ENCODE assay signal across 31 cellular contexts in the genomic region with DNA sequence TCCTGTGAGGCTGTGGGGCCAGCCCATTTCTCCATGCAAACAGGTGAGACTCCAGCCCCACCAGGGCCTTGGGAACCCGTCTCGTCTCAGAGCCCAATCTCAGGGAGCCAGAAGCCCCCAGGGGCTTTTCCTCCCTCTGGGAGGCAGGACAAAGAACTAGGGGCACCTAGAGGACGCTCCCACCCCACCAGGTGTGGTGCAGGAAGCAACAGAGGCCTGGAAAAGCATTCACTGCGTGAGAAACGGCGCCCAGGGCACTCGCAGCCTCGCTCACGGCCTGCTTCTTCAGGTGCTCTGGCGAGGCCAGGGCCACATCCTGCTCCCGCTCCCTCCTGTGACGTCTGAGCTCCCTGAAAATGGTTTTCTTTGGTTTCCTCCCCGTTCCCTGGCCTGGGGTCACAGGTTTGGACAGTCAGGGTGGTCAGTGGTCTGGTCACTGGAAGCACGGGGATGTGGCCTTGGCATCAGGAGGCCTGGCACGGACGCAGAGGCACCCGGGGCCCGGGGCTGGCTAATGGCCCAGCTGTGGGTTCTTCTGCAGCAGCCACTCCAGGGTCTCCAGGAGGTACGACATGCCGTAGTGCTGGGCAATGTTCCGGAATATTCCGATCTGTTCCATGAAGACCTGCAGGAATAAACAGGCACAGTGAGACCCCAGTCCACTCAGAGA. TPM values are rescaled to one million over a fixed set of nuclear protein-coding genes. Genes with fewer than 3 reads are reported as not detected.
"Had no signal": no experiment of that assay in that cellular context is flagged by ENCODE, and none has a peak within 500 bp of the region (broad histone marks: within the 10 kb centered on the region; RNA-seq: fewer than 3 reads in every experiment).

No MANE protein-coding gene starts in this region.

- H3K36me3 ChIP-seq: brain microvascular endothelial cell had no signal

- H3K4me2 ChIP-seq: smooth muscle cell had no signal

- H3K27ac ChIP-seq: brain microvascular endothelial cell, right atrium auricular region, thyroid gland, upper lobe of right lung had no signal

- H3K4me1 ChIP-seq: thyroid gland, upper lobe of right lung had no signal

- H3K27me3 ChIP-seq: upper lobe of right lung had no signal

- H3K9me3 ChIP-seq: right atrium auricular region, thyroid gland, upper lobe of right lung had no signal

- DNase-seq: activated CD4-positive, alpha-beta T cell treated with anti-CD3 and anti-CD28 coated beads, Interleukin-2, amount 50 U/mL, for 1 hour; activated CD8-positive, alpha-beta T cell treated with anti-CD3 and anti-CD28 coated beads for 36 hours; activated gamma-delta T cell treated with Interleukin-2 at 50 U/mL for 16 hours; activated naive CD4-positive, alpha-beta T cell treated with anti-CD3 and anti-CD28 coated beads, Interleukin-2, amount 50 U/mL, for 16 hours; activated T-cell treated with anti-CD3 and anti-CD28 coated beads, Interleukin-2, amount 50 U/mL, for 4 hours; amniotic stem cell; brain microvascular endothelial cell; foreskin fibroblast; head of caudate nucleus; midbrain; naive thymus-derived CD4-positive, alpha-beta T cell; occipital lobe; stimulated activated CD4-positive, alpha-beta T cell treated with anti-CD3 and anti-CD28 coated beads, Interleukin-1b, Interleukin-23, amount 100 ng/mL, for 48 hours; stimulated activated CD4-positive, alpha-beta T cell treated with anti-CD3 and anti-CD28 coated beads, Interleukin-4, amount 100 ng/mL, for 4 hours; stimulated activated CD8-positive, alpha-beta memory T cell treated with anti-CD3 and anti-CD28 coated beads, Interleukin-4, amount 100 ng/mL, for 48 hours; stimulated activated naive CD8-positive, alpha-beta T cell treated with anti-CD3 and anti-CD28 coated beads, Interleukin-15, amount 100 ng/mL, for 72 hours; thyroid gland; upper lobe of right lung had no signal

- ATAC-seq: activated CD4-positive, CD25-positive, alpha-beta regulatory T cell treated with anti-CD3 and anti-CD28 coated beads, Interleukin-2, amount 50 U/mL, for 24 hours; activated CD8-positive, alpha-beta T cell treated with anti-CD3 and anti-CD28 coated beads for 36 hours; activated T-cell treated with anti-CD3 and anti-CD28 coated beads, Interleukin-2, amount 50 U/mL, for 4 hours; activated T-helper 17 cell treated with anti-CD3 and anti-CD28 coated beads, Interleukin-2, amount 50 U/mL, for 72 hours; esophagus mucosa; naive thymus-derived CD4-positive, alpha-beta T cell; stimulated activated memory B cell treated with anti-CD40 and anti-IgM and Interleukin-4, amounts not matched to agents 10 μg/mL and 1 μg/mL and 100 μg/mL, for 72 hours; stimulated activated naive CD8-positive, alpha-beta T cell treated with anti-CD3 and anti-CD28 coated beads, Interleukin-15, amount 100 ng/mL, for 72 hours; upper lobe of right lung had no signal

- H3K4me3 ChIP-seq: right atrium auricular region, smooth muscle cell, thyroid gland, upper lobe of right lung had no signal

RNA-seq across cellular contexts. Expression of a gene that starts 5.7 kb away (rescaled TPM):
- total RNA-seq: activated CD8-positive, alpha-beta T cell treated with anti-CD3 and anti-CD28 coated beads for 36 hours; activated T-cell treated with anti-CD3 and anti-CD28 coated beads, Interleukin-2, amount 50 U/mL, for 4 hours; activated T-helper 17 cell treated with anti-CD3 and anti-CD28 coated beads, Interleukin-2, amount 50 U/mL, for 72 hours; astrocyte; cardiac septum; chondrocyte; esophagus mucosa; kidney epithelial cell; lower leg skin; neural crest cell; occipital lobe; pulmonary artery endothelial cell; right atrium auricular region; smooth muscle cell had no signal
- polyA plus RNA-seq: naive thymus-derived CD4-positive, alpha-beta T cell; smooth muscle cell had no signal

RNA-seq across cellular contexts. Expression of a gene that starts 13.9 kb away (rescaled TPM):
- total RNA-seq: activated CD8-positive, alpha-beta T cell treated with anti-CD3 and anti-CD28 coated beads for 36 hours; activated T-cell treated with anti-CD3 and anti-CD28 coated beads, Interleukin-2, amount 50 U/mL, for 4 hours; activated T-helper 17 cell treated with anti-CD3 and anti-CD28 coated beads, Interleukin-2, amount 50 U/mL, for 72 hours; astrocyte; cardiac septum; chondrocyte; kidney epithelial cell; lower leg skin; naive thymus-derived CD4-positive, alpha-beta T cell; occipital lobe; pulmonary artery endothelial cell; right atrium auricular region; smooth muscle cell had no signal
- polyA plus RNA-seq: naive thymus-derived CD4-positive, alpha-beta T cell; smooth muscle cell had no signal
